23 cellular contexts compared by ENCODE assay signal in genomic region chr4:109494538-109494937, GRCh38.
"Had no signal": no experiment of that assay in that cellular context is flagged by ENCODE, and none has a peak within 500 bp of the region (broad histone marks: within the 10 kb centered on the region; RNA-seq: fewer than 3 reads in every experiment).

No MANE protein-coding gene starts in this region.

- H3K9ac ChIP-seq: KMS-11 had no signal

- H3K4me2 ChIP-seq: KMS-11 had no signal

- ATAC-seq: HepG2, SK-N-SH treated with all-trans-retinoic acid at 6 μM for 48 hours had no signal

- H3K9me3 ChIP-seq: SJCRH30 had no signal

- FAIRE-seq: HepG2 had no signal

- DNase-seq: IMR-90, Kasumi-1, MM.1S, NCI-H1092, NCI-H1105 treated with DMSO at 0.1 percent for 48 hours, NCI-H1417 treated with DMSO at 0.1 percent for 48 hours, NCI-H146, NCI-H1694 treated with DMSO at 0.1 percent for 48 hours, NCI-H1930, NCI-H2081, NCI-H2107, NCI-H226, NCI-H446, NCI-H510A, NCI-H524 treated with DMSO at 0.1 percent for 48 hours, NCI-H69, NCI-H774, RPMI8226, SHP77 treated with DMSO at 0.1 percent for 48 hours, SJCRH30 had no signal

- H3K4me3 ChIP-seq: SJCRH30 had no signal

- H3K27me3 ChIP-seq: SJCRH30 had no signal

- H3K27ac ChIP-seq: KMS-11, SJCRH30 had no signal

- H3K4me1 ChIP-seq: SJCRH30 had no signal
